In the genomic region with DNA sequence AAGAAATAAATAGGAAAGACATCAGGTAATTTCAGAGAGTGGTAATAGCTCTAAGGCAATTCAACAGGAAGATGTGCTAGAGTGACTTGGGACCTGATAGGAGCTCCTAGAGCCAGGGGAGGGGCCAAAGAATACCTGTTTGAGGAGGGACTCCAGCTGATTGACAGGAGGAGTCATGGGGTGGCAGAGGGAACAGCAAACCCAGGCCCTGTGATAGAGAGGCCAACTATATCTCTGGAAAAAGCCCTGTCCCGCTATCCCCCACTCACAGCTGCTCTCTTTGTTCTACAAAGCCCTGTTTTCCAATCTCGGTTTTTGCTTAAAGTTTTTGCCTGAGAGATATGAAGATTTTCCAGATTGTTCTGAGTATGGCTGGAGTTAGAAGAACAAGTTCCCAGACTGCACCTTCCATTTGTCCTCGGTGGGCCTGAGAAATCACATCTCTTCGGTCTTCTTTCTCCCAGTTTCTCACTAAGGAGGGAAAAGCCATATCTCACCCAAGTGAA, we compare ENCODE assay signal across 14 cellular contexts. TPM values are rescaled to one million over a fixed set of nuclear protein-coding genes. Genes with fewer than 3 reads are reported as not detected.
DNase-seq lines count a peak whose midpoint lies in the region; ATAC-seq and TF ChIP-seq lines count a peak whose summit lies in the region.
"Had no signal": no experiment of that assay in that cellular context is flagged by ENCODE, and none has a peak within 500 bp of the region (broad histone marks: within the 10 kb centered on the region; RNA-seq: fewer than 3 reads in every experiment).

No MANE protein-coding gene starts in this region.

- H3K4me1 ChIP-seq in BLaER1 treated with 17β-estradiol and CSF1 and Interleukin-3, amounts not matched to agents 10 nM and 100 nM: peaks cover 30 to 34% (median 32%) of the 10 kb centered on the region in 10 experiments
- H3K4me1 ChIP-seq: gastroesophageal sphincter, parathyroid adenoma had no signal

- no peaks in the 10 kb centered on the region for H4K20me1 ChIP-seq in BLaER1 treated with 17β-estradiol and CSF1 and Interleukin-3, amounts not matched to agents 10 nM and 100 nM

- TF ChIP-seq POLR2A in GM19099 (IDR thresholded peaks at IDR 0.05; ENCODE audit: extremely low read depth, insufficient read length, low read depth): peak; percentile 9

- ATAC-seq in HG03558 (IDR thresholded peaks at IDR 0.05; ENCODE audit: extremely low read depth, unreplicated experiment): peak; percentile 50
- peak; percentile 53 for ATAC-seq in esophagus mucosa
- ATAC-seq in HG03354 (IDR thresholded peaks at IDR 0.05; ENCODE audit: poor library complexity, severe bottlenecking, unreplicated experiment): no peak
- ATAC-seq in HG03460 (IDR thresholded peaks at IDR 0.05; ENCODE audit: unreplicated experiment): no peak
- ATAC-seq: gastroesophageal sphincter had no signal

- H3K4me2 ChIP-seq in BLaER1 treated with 17β-estradiol and CSF1 and Interleukin-3, amounts not matched to agents 10 nM and 100 nM: peak overlapping the region; percentile 31 to 70 (median 52)

- H3K27me3 ChIP-seq in BLaER1 treated with 17β-estradiol and CSF1 and Interleukin-3, amounts not matched to agents 10 nM and 100 nM: no peaks in the 10 kb centered on the region
- H3K27me3 ChIP-seq: gastroesophageal sphincter had no signal

- no peak for DNase-seq in superior temporal gyrus (ENCODE audit: extremely low spot score)
- DNase-seq in OCI-M1 (lab: John Stamatoyannopoulos, UW): no peak
- DNase-seq: activated CD4-positive, alpha-beta memory T cell treated with anti-CD3 and anti-CD28 coated beads, Interleukin-2, amount 10 ng/mL, durations not matched to agents 7 days and 5 days; dermis blood vessel endothelial cell; NCI-H524 treated with DMSO at 0.1 percent for 48 hours; stimulated activated CD4-positive, alpha-beta T cell treated with anti-CD3 and anti-CD28 coated beads, Interleukin-2, amount 100 ng/mL, for 24 hours had no signal

- H3K4me3 ChIP-seq in BLaER1 treated with 17β-estradiol and CSF1 and Interleukin-3, amounts not matched to agents 10 nM and 100 nM: no peak overlapping the region
- H3K4me3 ChIP-seq: gastroesophageal sphincter had no signal

- peak overlapping the region in 7 of 11 experiments; percentile 4 to 59 (median 32); a peak in 8 of 22 replicates for H3K27ac ChIP-seq in BLaER1 treated with 17β-estradiol and CSF1 and Interleukin-3, amounts not matched to agents 10 nM and 100 nM
- H3K27ac ChIP-seq: gastroesophageal sphincter, parathyroid adenoma had no signal

- 0 out of 22 replicates have a peak overlapping the region, but pooled peaks of 1 of the 11 experiments have one; percentile 5 for H3K9ac ChIP-seq in BLaER1 treated with 17β-estradiol and CSF1 and Interleukin-3, amounts not matched to agents 10 nM and 100 nM
- H3K9ac ChIP-seq: parathyroid adenoma had no signal

- H3K36me3 ChIP-seq in BLaER1 treated with 17β-estradiol and CSF1 and Interleukin-3, amounts not matched to agents 10 nM and 100 nM: no peaks in the 10 kb centered on the region
- H3K36me3 ChIP-seq: gastroesophageal sphincter had no signal

- H3K9me3 ChIP-seq in BLaER1 treated with 17β-estradiol and CSF1 and Interleukin-3, amounts not matched to agents 10 nM and 100 nM (replicated peaks in 1 of 11): no peaks in the 10 kb centered on the region
- H3K9me3 ChIP-seq: gastroesophageal sphincter had no signal

RNA-seq across cellular contexts. Expression of a gene that starts 9.0 kb away (rescaled TPM):
- 53.8 TPM for total RNA-seq in esophagus mucosa

RNA-seq across cellular contexts. Expression of a gene that starts 37.8 kb away (rescaled TPM):
- total RNA-seq in esophagus mucosa: 2.7 TPM

Comparison
In these comparisons a context has a peak if more than half of its experiments do, and no peak if none do; other contexts are left out.
1. ATAC-seq: peak in HG03558 (single experiment) and esophagus mucosa (single experiment); none in HG03354 (single experiment) and HG03460 (single experiment).